Comparison of ENCODE assay signal across 2 cellular contexts in the genomic region with DNA sequence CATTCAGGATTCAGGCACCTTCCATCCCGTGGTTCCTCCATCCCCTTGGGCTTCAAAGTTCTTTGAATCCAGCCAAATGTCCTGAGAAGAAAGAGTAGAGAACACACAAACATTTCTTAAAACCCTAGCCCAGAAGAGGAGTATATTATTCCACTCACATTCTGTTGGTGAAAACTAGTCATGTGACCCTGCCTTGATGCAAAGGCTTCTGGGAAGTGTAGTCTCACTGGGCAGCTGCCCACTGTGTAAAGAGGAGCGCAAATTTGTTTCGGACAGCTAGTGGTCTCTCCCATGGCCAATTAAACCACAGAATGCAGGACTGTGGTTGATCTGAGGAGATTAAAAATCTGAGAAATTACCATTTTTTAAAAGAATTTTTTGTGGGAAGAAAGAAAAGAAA.
A peak's percentile ranks its signal among the peaks of the same experiment; 100 is the strongest.
TF ChIP-seq lines count a peak whose summit lies in the region.

No MANE protein-coding gene starts in this region.

TF ChIP-seq in HepG2, 621 proteins besides CTCF, POLR2A, EP300 and RAD21:
- TF ChIP-seq NR3C1 (CRISPR knock-in tag; IDR thresholded peaks at IDR 0.05) (no peak), THAP11 (CRISPR knock-in tag; IDR thresholded peaks at IDR 0.05) (0 out of 2 replicates have a peak, but pooled peaks have one; percentile 40), ZNF143 (CRISPR knock-in tag; IDR thresholded peaks at IDR 0.05) (peak; percentile 73), ZNF879 (CRISPR knock-in tag; IDR thresholded peaks at IDR 0.05) (no peak)

TF ChIP-seq in K562, 482 proteins besides CTCF, POLR2A, EP300 and RAD21:
- TF ChIP-seq NFYB (IDR thresholded peaks at IDR 0.05; ENCODE audit: extremely low read depth, insufficient read length), result peak; percentile 24
- TF ChIP-seq PHB2 (IDR thresholded peaks at IDR 0.05; ENCODE audit: low read depth), result no peak
- no peak for TF ChIP-seq MGA (IDR thresholded peaks at IDR 0.05)
- TF ChIP-seq GATAD2A (IDR thresholded peaks at IDR 0.05), result no peak
- TF ChIP-seq, protein P1, sequence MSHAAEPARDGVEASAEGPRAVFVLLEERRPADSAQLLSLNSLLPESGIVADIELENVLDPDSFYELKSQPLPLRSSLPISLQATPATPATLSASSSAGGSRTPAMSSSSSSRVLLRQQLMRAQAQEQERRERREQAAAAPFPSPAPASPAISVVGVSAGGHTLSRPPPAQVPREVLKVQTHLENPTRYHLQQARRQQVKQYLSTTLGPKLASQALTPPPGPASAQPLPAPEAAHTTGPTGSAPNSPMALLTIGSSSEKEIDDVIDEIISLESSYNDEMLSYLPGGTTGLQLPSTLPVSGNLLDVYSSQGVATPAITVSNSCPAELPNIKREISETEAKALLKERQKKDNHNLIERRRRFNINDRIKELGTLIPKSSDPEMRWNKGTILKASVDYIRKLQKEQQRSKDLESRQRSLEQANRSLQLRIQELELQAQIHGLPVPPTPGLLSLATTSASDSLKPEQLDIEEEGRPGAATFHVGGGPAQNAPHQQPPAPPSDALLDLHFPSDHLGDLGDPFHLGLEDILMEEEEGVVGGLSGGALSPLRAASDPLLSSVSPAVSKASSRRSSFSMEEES (CRISPR knock-in tag; IDR thresholded peaks at IDR 0.05), result peak; percentile 59
- peak; percentile 75 for TF ChIP-seq USF2 (CRISPR knock-in tag; IDR thresholded peaks at IDR 0.05)
- TF ChIP-seq CBX5 (IDR thresholded peaks at IDR 0.05; ENCODE audit: borderline replicate concordance, low read depth), result no peak
- no peak for TF ChIP-seq ZNF717 (CRISPR knock-in tag; IDR thresholded peaks at IDR 0.05)
- no peak for TF ChIP-seq HNRNPH1 (optimal IDR thresholded peaks at IDR 0.05; ENCODE audit: low read depth, low read length)
- no peak for TF ChIP-seq BDP1 (IDR thresholded peaks at IDR 0.05; ENCODE audit: insufficient read depth, insufficient read length)
- TF ChIP-seq TRIM25 (IDR thresholded peaks at IDR 0.05; ENCODE audit: borderline replicate concordance), result no peak
- peak; percentile 63; the same call in 1 of the 2 replicates for TF ChIP-seq TOE1 (IDR thresholded peaks at IDR 0.05; ENCODE audit: borderline replicate concordance)
- no peak for TF ChIP-seq TOE1 (CRISPR knock-in tag; IDR thresholded peaks at IDR 0.05; ENCODE audit: borderline replicate concordance, low read depth)
- TF ChIP-seq, protein P2, sequence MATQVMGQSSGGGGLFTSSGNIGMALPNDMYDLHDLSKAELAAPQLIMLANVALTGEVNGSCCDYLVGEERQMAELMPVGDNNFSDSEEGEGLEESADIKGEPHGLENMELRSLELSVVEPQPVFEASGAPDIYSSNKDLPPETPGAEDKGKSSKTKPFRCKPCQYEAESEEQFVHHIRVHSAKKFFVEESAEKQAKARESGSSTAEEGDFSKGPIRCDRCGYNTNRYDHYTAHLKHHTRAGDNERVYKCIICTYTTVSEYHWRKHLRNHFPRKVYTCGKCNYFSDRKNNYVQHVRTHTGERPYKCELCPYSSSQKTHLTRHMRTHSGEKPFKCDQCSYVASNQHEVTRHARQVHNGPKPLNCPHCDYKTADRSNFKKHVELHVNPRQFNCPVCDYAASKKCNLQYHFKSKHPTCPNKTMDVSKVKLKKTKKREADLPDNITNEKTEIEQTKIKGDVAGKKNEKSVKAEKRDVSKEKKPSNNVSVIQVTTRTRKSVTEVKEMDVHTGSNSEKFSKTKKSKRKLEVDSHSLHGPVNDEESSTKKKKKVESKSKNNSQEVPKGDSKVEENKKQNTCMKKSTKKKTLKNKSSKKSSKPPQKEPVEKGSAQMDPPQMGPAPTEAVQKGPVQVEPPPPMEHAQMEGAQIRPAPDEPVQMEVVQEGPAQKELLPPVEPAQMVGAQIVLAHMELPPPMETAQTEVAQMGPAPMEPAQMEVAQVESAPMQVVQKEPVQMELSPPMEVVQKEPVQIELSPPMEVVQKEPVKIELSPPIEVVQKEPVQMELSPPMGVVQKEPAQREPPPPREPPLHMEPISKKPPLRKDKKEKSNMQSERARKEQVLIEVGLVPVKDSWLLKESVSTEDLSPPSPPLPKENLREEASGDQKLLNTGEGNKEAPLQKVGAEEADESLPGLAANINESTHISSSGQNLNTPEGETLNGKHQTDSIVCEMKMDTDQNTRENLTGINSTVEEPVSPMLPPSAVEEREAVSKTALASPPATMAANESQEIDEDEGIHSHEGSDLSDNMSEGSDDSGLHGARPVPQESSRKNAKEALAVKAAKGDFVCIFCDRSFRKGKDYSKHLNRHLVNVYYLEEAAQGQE (CRISPR knock-in tag; IDR thresholded peaks at IDR 0.05; ENCODE audit: low read depth), result no peak
- no peak for TF ChIP-seq HES1 (IDR thresholded peaks at IDR 0.05; ENCODE audit: low read depth)
- no peak for TF ChIP-seq KLF1 (tag; IDR thresholded peaks at IDR 0.05)
- peak; percentile 52 for TF ChIP-seq HCFC1 (IDR thresholded peaks at IDR 0.05; ENCODE audit: low read depth, low read length)
- TF ChIP-seq, protein P3, sequence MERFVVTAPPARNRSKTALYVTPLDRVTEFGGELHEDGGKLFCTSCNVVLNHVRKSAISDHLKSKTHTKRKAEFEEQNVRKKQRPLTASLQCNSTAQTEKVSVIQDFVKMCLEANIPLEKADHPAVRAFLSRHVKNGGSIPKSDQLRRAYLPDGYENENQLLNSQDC (CRISPR knock-in tag; IDR thresholded peaks at IDR 0.05), result no peak
- TF ChIP-seq MECOM (CRISPR knock-in tag; IDR thresholded peaks at IDR 0.05), result no peak
- TF ChIP-seq RAD51 (IDR thresholded peaks at IDR 0.05; ENCODE audit: borderline replicate concordance, low read depth), result peak; percentile 54; the same call in 1 of the 2 replicates
